ENCODE assay signal across 11 cellular contexts in the genomic region with DNA sequence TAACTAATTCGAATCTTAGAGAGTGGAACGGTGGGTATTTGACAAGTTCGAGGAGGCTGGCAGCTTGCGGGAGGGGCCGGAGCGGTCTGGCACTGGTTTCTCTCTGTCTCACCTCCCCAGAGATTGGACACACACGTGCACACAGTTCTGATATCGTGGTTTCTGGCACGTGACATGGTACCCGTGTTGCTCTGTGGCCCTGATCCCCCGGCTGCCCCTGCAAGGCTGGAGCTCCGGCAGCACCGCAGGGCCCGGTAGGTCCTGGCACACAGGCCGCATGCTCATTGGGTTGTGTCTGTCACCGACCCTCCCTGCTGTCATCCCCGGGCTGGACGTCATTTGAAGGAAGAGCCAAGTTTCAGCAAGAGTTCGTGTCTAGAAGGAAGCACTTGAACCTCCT.
A peak's percentile ranks its signal among the peaks of the same experiment; 100 is the strongest.
DNase-seq lines count a peak whose midpoint lies in the region; ATAC-seq, FAIRE-seq and TF ChIP-seq lines count a peak whose summit lies in the region.
"Had no signal": no experiment of that assay in that cellular context is flagged by ENCODE, and none has a peak within 500 bp of the region (broad histone marks: within the 10 kb centered on the region; RNA-seq: fewer than 3 reads in every experiment).

No MANE protein-coding gene starts in this region.

- TF ChIP-seq POLR2A in GM12878 (IDR thresholded peaks at IDR 0.05; ENCODE audit: low read depth, low read length): 0 out of 2 replicates have a peak, but pooled peaks have one; percentile 40

- ATAC-seq in activated CD4-positive, alpha-beta T cell treated with anti-CD3 and anti-CD28 coated beads for 36 hours: no peak
- ATAC-seq in HG02759 (IDR thresholded peaks at IDR 0.05; ENCODE audit: unreplicated experiment) (peak; percentile 44), GM12878 (peak; percentile 53), GM21825 (IDR thresholded peaks at IDR 0.05; ENCODE audit: unreplicated experiment) (no peak)
- no peak for ATAC-seq in natural killer cell treated with Interleukin-12 subunit alpha and Interleukin-12 subunit beta and Interleukin-15 and Interleukin-18, amount 100 ng/mL, for 72 hours

- H3K9me3 Mint-ChIP-seq in activated CD4-positive, alpha-beta T cell treated with anti-CD3 and anti-CD28 coated beads for 36 hours (ENCODE audit: low read depth): no peaks in the 10 kb centered on the region
- H3K9me3 Mint-ChIP-seq in natural killer cell treated with Interleukin-12 subunit alpha and Interleukin-12 subunit beta and Interleukin-15 and Interleukin-18, amount 100 ng/mL, for 72 hours: no peaks in the 10 kb centered on the region

- H3K9me3 ChIP-seq in GM12878 (replicated peaks; ENCODE audit: control insufficient read depth, insufficient read depth, low read length): no peaks in the 10 kb centered on the region

- CTCF ChIA-PET in activated CD4-positive, alpha-beta T cell treated with anti-CD3 and anti-CD28 coated beads for 36 hours (lab: Charles Lee): interaction anchor here (0.6 to 4.2 kb wide), 26 partner anchors 8 to 1787 kb away, joined by 3 to 41 read pairs (median 4); no protein-coding TSS in a partner anchor
- CTCF ChIA-PET in GM12878 (lab: Yijun Ruan, JAX): interaction anchor here (0.7 to 8.3 kb wide), 32 partner anchors 9 to 248 kb away, joined by 3 to 72 read pairs (median 6); no protein-coding TSS in a partner anchor

- peaks cover 58% of the 10 kb centered on the region for H3K79me2 ChIP-seq in GM12878 (ENCODE audit: control insufficient read depth, insufficient read depth, low read length)

- no peak for DNase-seq in activated CD4-positive, alpha-beta T cell treated with anti-CD3 and anti-CD28 coated beads for 36 hours
- DNase-seq in activated CD4-positive, alpha-beta T cell treated with anti-CD3 and anti-CD28 coated beads for 1 hour: no peak
- DNase-seq in GM12878 (ENCODE audit: low read depth, low spot score) (no peak), activated gamma-delta T cell treated with Interleukin-2 at 50 U/mL for 16 hours (no peak)
- DNase-seq in natural killer cell treated with Interleukin-12 subunit alpha and Interleukin-12 subunit beta and Interleukin-15 and Interleukin-18, amount 100 ng/mL, for 72 hours (ENCODE audit: low spot score): no peak
- no peak for DNase-seq in effector CD4-positive, alpha-beta T cell
- DNase-seq: IMR-90, NCI-H2029 treated with DMSO at 0.1 percent for 48 hours, retina had no signal

- H3K4me1 Mint-ChIP-seq in activated CD4-positive, alpha-beta T cell treated with anti-CD3 and anti-CD28 coated beads for 36 hours: peaks cover 88% of the 10 kb centered on the region
- peaks cover 70 to 78% of the 10 kb centered on the region in 2 donors for H3K4me1 Mint-ChIP-seq in natural killer cell treated with Interleukin-12 subunit alpha and Interleukin-12 subunit beta and Interleukin-15 and Interleukin-18, amount 100 ng/mL, for 72 hours (ENCODE audit: low read depth in 2 of 2)

- WGBS in GM12878 (ENCODE audit: insufficient coverage, insufficient replicate concordance, low lambda C conversion rate, missing lambda C conversion rate): 82% methylated on average over 19 of the region's 19 CpGs

- no TSS peak for BruUV-seq in GM12878 (replicated peaks; lab: Mats Ljungman, UMichigan)

- no peak overlapping the region for H3K4me3 Mint-ChIP-seq in activated CD4-positive, alpha-beta T cell treated with anti-CD3 and anti-CD28 coated beads for 36 hours
- peak overlapping the region; percentile 57 for H3K4me3 Mint-ChIP-seq in natural killer cell treated with Interleukin-12 subunit alpha and Interleukin-12 subunit beta and Interleukin-15 and Interleukin-18, amount 100 ng/mL, for 72 hours

- no peak for TF ChIP-seq EP300 in GM12878 (IDR thresholded peaks at IDR 0.05; ENCODE audit: borderline replicate concordance in 1 of 2, control insufficient read depth in 1 of 2, low read depth in 2 of 2, low read length in 2 of 2)

- H3K9ac ChIP-seq in GM12878 (ENCODE audit: control insufficient read depth, insufficient read depth, low read length): no peak overlapping the region; the same call in 1 of the 2 replicates

- TF ChIP-seq CTCF in GM12878 (IDR thresholded peaks at IDR 0.05 in 2 of 3, conservative IDR thresholded peaks at IDR 0.05 in 1 of 3; ENCODE audit: control insufficient read depth in 2 of 3, extremely low read depth in 1 of 3, insufficient read depth in 1 of 3, low read depth in 3 of 3, low read length in 3 of 3): no peak

- peaks cover 48% of the 10 kb centered on the region for H3K4me1 ChIP-seq in GM12878 (ENCODE audit: control insufficient read depth, insufficient read depth, low read length)

- SMC1A ChIA-PET in GM12878 (lab: Charles Lee; ENCODE audit: uncharacterized antibody, unreplicated experiment): interaction anchor here (0.6 to 5.2 kb wide), 30 partner anchors 9 to 1408 kb away, joined by 3 to 34 read pairs (median 4); no protein-coding TSS in a partner anchor

- peaks cover 37% of the 10 kb centered on the region for H3K36me3 Mint-ChIP-seq in activated CD4-positive, alpha-beta T cell treated with anti-CD3 and anti-CD28 coated beads for 36 hours (ENCODE audit: low read depth)
- H3K36me3 Mint-ChIP-seq in natural killer cell treated with Interleukin-12 subunit alpha and Interleukin-12 subunit beta and Interleukin-15 and Interleukin-18, amount 100 ng/mL, for 72 hours: no peaks in the 10 kb centered on the region

- H4K20me1 ChIP-seq in GM12878 (ENCODE audit: control insufficient read depth, insufficient read depth): peaks cover 3% of the 10 kb centered on the region; the same call in 1 of the 2 replicates

- intact Hi-C loops in activated CD4-positive, alpha-beta T cell treated with anti-CD3 and anti-CD28 coated beads for 36 hours (cut with DNase I, micrococcal nuclease): loop anchor here in 1 of 2 experiments (5.0 kb wide), 1 partner anchor 103 kb away; no protein-coding TSS in a partner anchor
- intact Hi-C loops in GM12878 (cut with micrococcal nuclease; ENCODE audit: unreplicated experiment): loop anchor here (5.0 to 10.0 kb wide), 2 partner anchors 33 to 101 kb away; no protein-coding TSS in a partner anchor

- no peak overlapping the region for H3K4me3 ChIP-seq in GM12878

- H2AFZ ChIP-seq in GM12878 (ENCODE audit: control insufficient read depth, low read depth, low read length): no peak overlapping the region

- POLR2A ChIA-PET in activated CD4-positive, alpha-beta T cell treated with anti-CD3 and anti-CD28 coated beads for 36 hours (lab: Charles Lee): interaction anchor here (0.7 to 3.2 kb wide), 6 partner anchors 10 to 35 kb away, joined by 3 to 22 read pairs (median 10); no protein-coding TSS in a partner anchor
- POLR2A ChIA-PET in GM12878 (lab: Charles Lee): interaction anchor here (0.6 to 1.8 kb wide), 4 partner anchors 32 to 676 kb away, joined by 4 to 7 read pairs (median 4); no protein-coding TSS in a partner anchor

- RAD21 ChIA-PET in GM12878 (lab: Charles Lee; ENCODE audit: unreplicated experiment): interaction anchor here (0.7 to 3.5 kb wide), 24 partner anchors 8 to 180 kb away, joined by 3 to 52 read pairs (median 5); no protein-coding TSS in a partner anchor

- no peaks in the 10 kb centered on the region for H3K27me3 Mint-ChIP-seq in activated CD4-positive, alpha-beta T cell treated with anti-CD3 and anti-CD28 coated beads for 36 hours
- no peaks in the 10 kb centered on the region for H3K27me3 Mint-ChIP-seq in natural killer cell treated with Interleukin-12 subunit alpha and Interleukin-12 subunit beta and Interleukin-15 and Interleukin-18, amount 100 ng/mL, for 72 hours

- peak; percentile 13 for FAIRE-seq in GM12878 (lab: Jason Lieb, UNC)

- peak overlapping the region; percentile 82 for H3K27ac Mint-ChIP-seq in activated CD4-positive, alpha-beta T cell treated with anti-CD3 and anti-CD28 coated beads for 36 hours
- H3K27ac Mint-ChIP-seq in natural killer cell treated with Interleukin-12 subunit alpha and Interleukin-12 subunit beta and Interleukin-15 and Interleukin-18, amount 100 ng/mL, for 72 hours: peak overlapping the region; percentile 65 to 84

- peak overlapping the region; percentile 61 for H3K27ac ChIP-seq in GM12878 (ENCODE audit: control insufficient read depth, insufficient read depth)

- H3K36me3 ChIP-seq in GM12878 (ENCODE audit: control insufficient read depth in 2 of 2, insufficient read depth in 2 of 2, low read length in 1 of 2): peaks cover 0 to 8% of the 10 kb centered on the region in 2 experiments; a peak in 2 of 4 replicates

- TF ChIP-seq RAD21 in GM12878 (IDR thresholded peaks at IDR 0.05; ENCODE audit: insufficient read depth, low read depth, low read length): no peak

- peak overlapping the region; percentile 84 for H3K4me2 ChIP-seq in GM12878 (ENCODE audit: control insufficient read depth, insufficient read depth)

- H3K27me3 ChIP-seq in GM12878 (replicated peaks in 1 of 2; ENCODE audit: control insufficient read depth in 2 of 2, insufficient read depth in 2 of 2, low read length in 1 of 2): no peaks in the 10 kb centered on the region

- in situ Hi-C loops in GM12878 (cut with MboI): no loop called here

TF ChIP-seq in GM12878, 131 proteins besides CTCF, POLR2A, EP300 and RAD21 (continues in another document):
- TF ChIP-seq BHLHE40 (IDR thresholded peaks at IDR 0.05; ENCODE audit: borderline replicate concordance in 1 of 2, low read depth in 2 of 2, low read length in 1 of 2) (peak; percentile 65 to 89), ELK1 (IDR thresholded peaks at IDR 0.05; ENCODE audit: low read depth, low read length) (no peak), ZNF622 (IDR thresholded peaks at IDR 0.05) (no peak), TBL1XR1 (IDR thresholded peaks at IDR 0.05; ENCODE audit: low read depth, low read length) (no peak), HDGF (IDR thresholded peaks at IDR 0.05) (0 out of 2 replicates have a peak, but pooled peaks have one; percentile 9)

Comparison
In these comparisons a context has a peak if more than half of its experiments do, and no peak if none do; other contexts are left out.
1. ATAC-seq: peak in HG02759 (single experiment) and GM12878 (single experiment); none in activated CD4-positive, alpha-beta T cell treated with anti-CD3 and anti-CD28 coated beads for 36 hours (single experiment), natural killer cell treated with Interleukin-12 subunit alpha and Interleukin-12 subunit beta and Interleukin-15 and Interleukin-18, amount 100 ng/mL, for 72 hours (0 of 2) and GM21825 (single experiment).